Comparison of ENCODE assay signal across 1 cellular context in genomic region chr12:96908170-96908675, GRCh38.
TF ChIP-seq lines count a peak whose summit lies in the region.

No MANE protein-coding gene starts in this region.

TF ChIP-seq in GM12878, 131 proteins besides CTCF, POLR2A, EP300 and RAD21 (continued from another document):
- TF ChIP-seq E2F8 (IDR thresholded peaks at IDR 0.05; ENCODE audit: low read depth, partially characterized antibody), result no peak
- TF ChIP-seq RCOR1 (conservative IDR thresholded peaks at IDR 0.05; ENCODE audit: low read depth, low read length), result no peak
- no peak for TF ChIP-seq TAF1 (IDR thresholded peaks at IDR 0.05; ENCODE audit: borderline replicate concordance, low read depth, low read length)
- TF ChIP-seq WRNIP1 (IDR thresholded peaks at IDR 0.05; ENCODE audit: borderline replicate concordance, low read depth, low read length), result no peak
- no peak for TF ChIP-seq IRF5 (IDR thresholded peaks at IDR 0.05; ENCODE audit: borderline replicate concordance)
- TF ChIP-seq EGR1 (IDR thresholded peaks at IDR 0.05; ENCODE audit: borderline replicate concordance in 1 of 2, low read depth in 2 of 2, low read length in 2 of 2), result no peak
- TF ChIP-seq ATF7 (IDR thresholded peaks at IDR 0.05; ENCODE audit: low read depth), result peak; percentile 23; the same call in 1 of the 2 replicates
- TF ChIP-seq BCLAF1 (IDR thresholded peaks at IDR 0.05), result no peak
- TF ChIP-seq CREB1 (IDR thresholded peaks at IDR 0.05; ENCODE audit: low read depth), result peak; percentile 68
- TF ChIP-seq RELB (IDR thresholded peaks at IDR 0.05; ENCODE audit: low read depth), result no peak
- no peak for TF ChIP-seq NRF1 (conservative IDR thresholded peaks at IDR 0.05; ENCODE audit: low read depth, low read length)
- TF ChIP-seq KAT2A (conservative IDR thresholded peaks at IDR 0.05; ENCODE audit: control insufficient read depth, low read depth, low read length), result no peak
- no peak for TF ChIP-seq ZBTB40 (IDR thresholded peaks at IDR 0.05; ENCODE audit: borderline replicate concordance)
- TF ChIP-seq PKNOX1 (IDR thresholded peaks at IDR 0.05), result no peak
- TF ChIP-seq MLLT1 (IDR thresholded peaks at IDR 0.05), result no peak
- TF ChIP-seq PRDM15 (CRISPR knock-in tag; IDR thresholded peaks at IDR 0.05), result no peak
- no peak for TF ChIP-seq ZSCAN29 (IDR thresholded peaks at IDR 0.05)
- TF ChIP-seq BMI1 (IDR thresholded peaks at IDR 0.05; ENCODE audit: borderline replicate concordance), result no peak
- 0 out of 2 replicates have a peak, but pooled peaks have one; percentile 18 for TF ChIP-seq EED (IDR thresholded peaks at IDR 0.05; ENCODE audit: low read depth)
- no peak for TF ChIP-seq NBN (IDR thresholded peaks at IDR 0.05)
- TF ChIP-seq TARDBP (IDR thresholded peaks at IDR 0.05; ENCODE audit: borderline replicate concordance), result no peak
- no peak for TF ChIP-seq BHLHE40 (IDR thresholded peaks at IDR 0.05; ENCODE audit: borderline replicate concordance in 1 of 2, low read depth in 2 of 2, low read length in 1 of 2)
- no peak for TF ChIP-seq USF1 (IDR thresholded peaks at IDR 0.05; ENCODE audit: borderline replicate concordance, extremely low read length, insufficient read depth, low read depth, low read length)
